Comparison of ENCODE assay signal across 14 cellular contexts in genomic region chr9:130195638-130196037, GRCh38. TPM values are rescaled to one million over a fixed set of nuclear protein-coding genes. Genes with fewer than 3 reads are reported as not detected.
DNase-seq lines count a peak whose midpoint lies in the region; ATAC-seq and TF ChIP-seq lines count a peak whose summit lies in the region.
"Had no signal": no experiment of that assay in that cellular context is flagged by ENCODE, and none has a peak within 500 bp of the region (broad histone marks: within the 10 kb centered on the region; RNA-seq: fewer than 3 reads in every experiment).

No MANE protein-coding gene starts in this region.

- no peak for ATAC-seq in GM21717 (IDR thresholded peaks at IDR 0.05; ENCODE audit: unreplicated experiment)

- H3K9ac ChIP-seq in neuronal stem cell (ENCODE audit: low read depth, low read length, poor library complexity): peak overlapping the region; percentile 32

- peaks cover 23% of the 10 kb centered on the region for H3K79me1 ChIP-seq in neuronal stem cell (ENCODE audit: low read depth, low read length)

- TF ChIP-seq CTCF in esophagus squamous epithelium (IDR thresholded peaks at IDR 0.05): no peak
- TF ChIP-seq CTCF in thyroid gland (IDR thresholded peaks at IDR 0.05): no peak
- TF ChIP-seq CTCF in GM13976 (IDR thresholded peaks at IDR 0.05; ENCODE audit: borderline replicate concordance, control extremely low read depth, extremely low read depth, insufficient read depth, missing control alignments): no peak

- no peak overlapping the region for H2BK5ac ChIP-seq in neuronal stem cell (ENCODE audit: low read length)

- 62 to 66% methylated on average over 9 to 15 of the region's 15 CpGs for WGBS in esophagus squamous epithelium, 2 donors
- whole genome bisulfite sequencing in neuronal stem cell (ENCODE audit: extremely low coverage in 2 of 2, insufficient read length in 2 of 2, insufficient replicate concordance in 1 of 2), 2 donors: no CpG with 5 or more reads among the region's 15 CpGs
- 74 to 81% methylated on average over 13 to 14 of the region's 15 CpGs for WGBS in thyroid gland, 2 donors

- H2BK12ac ChIP-seq in neuronal stem cell (ENCODE audit: low read length): no peak overlapping the region

- TF ChIP-seq POLR2A in esophagus squamous epithelium (IDR thresholded peaks at IDR 0.05) (no peak), thyroid gland (IDR thresholded peaks at IDR 0.05) (no peak)

- H3K14ac ChIP-seq in neuronal stem cell (ENCODE audit: low read length): no peak overlapping the region

- no peak overlapping the region for H3K4ac ChIP-seq in neuronal stem cell (ENCODE audit: low read length)

- H3K18ac ChIP-seq in neuronal stem cell (ENCODE audit: low read length): peak overlapping the region; percentile 72

- H3K36me3 ChIP-seq in esophagus squamous epithelium: no peaks in the 10 kb centered on the region
- no peaks in the 10 kb centered on the region for H3K36me3 ChIP-seq in neuronal stem cell (replicated peaks in 1 of 2; ENCODE audit: control insufficient read depth in 2 of 2, insufficient read depth in 2 of 2, low read length in 2 of 2)
- no peaks in the 10 kb centered on the region for H3K36me3 ChIP-seq in thyroid gland
- H3K36me3 ChIP-seq: BLaER1 treated with 17β-estradiol and CSF1 and Interleukin-3, amounts not matched to agents 10 nM and 100 nM had no signal

- H3K4me3 ChIP-seq in esophagus squamous epithelium (no peak overlapping the region), neuronal stem cell (ENCODE audit: low read length in 2 of 2) (no peak overlapping the region), thyroid gland (replicated peaks in 1 of 3) (no peak overlapping the region)
- H3K4me3 ChIP-seq: BLaER1 treated with 17β-estradiol and CSF1 and Interleukin-3, amounts not matched to agents 10 nM and 100 nM had no signal

- H3K4me1 ChIP-seq in esophagus squamous epithelium: peaks cover 56 to 100% (median 61%) of the 10 kb centered on the region in 3 donors
- H3K4me1 ChIP-seq in neuronal stem cell (ENCODE audit: control insufficient read depth in 2 of 2, insufficient read depth in 1 of 2, low read depth in 1 of 2, low read length in 2 of 2): peaks cover 34% of the 10 kb centered on the region in 2 donors
- H3K4me1 ChIP-seq in thyroid gland: peaks cover 92 to 99% of the 10 kb centered on the region in 2 donors

- intact Hi-C loops in esophagus squamous epithelium (cut with DNase I) (no loop called here), thyroid gland (cut with DNase I) (no loop called here), head of caudate nucleus (cut with DNase I) (no loop called here)

- H4K8ac ChIP-seq in neuronal stem cell (ENCODE audit: low read depth, low read length): no peak overlapping the region

- H4K91ac ChIP-seq in neuronal stem cell (ENCODE audit: low read depth, low read length, poor library complexity): no peak overlapping the region

- no peak overlapping the region for H3K23ac ChIP-seq in neuronal stem cell (ENCODE audit: low read depth, low read length, poor library complexity)

- H3K27me3 ChIP-seq in esophagus squamous epithelium: no peaks in the 10 kb centered on the region
- H3K27me3 ChIP-seq in neuronal stem cell (ENCODE audit: control insufficient read depth in 3 of 3, insufficient read depth in 3 of 3, low read depth in 1 of 3, low read length in 3 of 3): no peaks in the 10 kb centered on the region
- no peaks in the 10 kb centered on the region for H3K27me3 ChIP-seq in thyroid gland
- H3K27me3 ChIP-seq: BLaER1 treated with 17β-estradiol and CSF1 and Interleukin-3, amounts not matched to agents 10 nM and 100 nM had no signal

- H3K27ac ChIP-seq in angular gyrus (ENCODE audit: low read depth, low read length) (peak overlapping the region; percentile 29), esophagus squamous epithelium (peak overlapping the region; percentile 9 to 94 (median 87)), neuronal stem cell (replicated peaks; ENCODE audit: low read length) (no peak overlapping the region), thyroid gland (peak overlapping the region; percentile 96 to 98 (median 97))

- H2BK120ac ChIP-seq in neuronal stem cell (ENCODE audit: low read depth, low read length): peak overlapping the region; percentile 3

- in situ Hi-C loops in GM13976 (cut with MboI; ENCODE audit: low sequenced_read_pairs, unreplicated experiment): no loop called here

- no peak overlapping the region for H2BK15ac ChIP-seq in neuronal stem cell (ENCODE audit: low read length)

- H2AFZ ChIP-seq in neuronal stem cell (ENCODE audit: low read length): no peak overlapping the region

- H2AK5ac ChIP-seq in neuronal stem cell (ENCODE audit: low read depth, low read length): no peak overlapping the region

- no peak for DNase-seq in esophagus squamous epithelium (lab: John Stamatoyannopoulos, UW)
- no peak for DNase-seq in neuronal stem cell (ENCODE audit: low spot score)
- DNase-seq in thyroid gland: peak in 1 of 2 donors; percentile 52
- DNase-seq in amniotic stem cell (lab: John Stamatoyannopoulos, UW): no peak
- DNase-seq in head of caudate nucleus: no peak
- no peak for DNase-seq in GM13976 (ENCODE audit: low spot score)
- DNase-seq: DMS 273 treated with DMSO at 0.1 percent for 48 hours, Karpas-422, NCI-H1105 treated with DMSO at 0.1 percent for 48 hours, NCI-H187 treated with DMSO at 0.1 percent for 48 hours, NCI-H510A had no signal

- no peak overlapping the region for H3K4me2 ChIP-seq in neuronal stem cell (ENCODE audit: insufficient read depth, low read length, poor library complexity, severe bottlenecking)

- H3K9me3 ChIP-seq in esophagus squamous epithelium (no peaks in the 10 kb centered on the region), neuronal stem cell (replicated peaks in 1 of 2; ENCODE audit: control insufficient read depth in 2 of 2, insufficient read depth in 1 of 2, low read depth in 1 of 2, low read length in 2 of 2) (no peaks in the 10 kb centered on the region), thyroid gland (no peaks in the 10 kb centered on the region)
- H3K9me3 ChIP-seq: BLaER1 treated with 17β-estradiol and CSF1 and Interleukin-3, amounts not matched to agents 10 nM and 100 nM had no signal

RNA-seq across cellular contexts. Expression of gene NCS1, which starts 23.4 kb away (rescaled TPM):
- total RNA-seq in esophagus squamous epithelium: 10 to 100 TPM in 3 of 4 donors, 1 to 10 TPM in 1; 9.3 to 31.3 (median 15.2) TPM
- 36.7 TPM for polyA plus RNA-seq in neuronal stem cell (2013, experiment 1 of 2)
- 36.1 TPM for polyA plus RNA-seq in neuronal stem cell (2013, experiment 2 of 2)
- 10 to 100 TPM; 31.0 to 85.4 (median 61.2) TPM for total RNA-seq in thyroid gland
